Comparison of ENCODE assay signal across 31 cellular contexts in genomic region chr21:14683021-14683420, GRCh38.
DNase-seq lines count a peak whose midpoint lies in the region; FAIRE-seq and TF ChIP-seq lines count a peak whose summit lies in the region.
"Had no signal": no experiment of that assay in that cellular context is flagged by ENCODE, and none has a peak within 500 bp of the region (broad histone marks: within the 10 kb centered on the region; RNA-seq: fewer than 3 reads in every experiment).

No MANE protein-coding gene starts in this region.

- H3K4me2 ChIP-seq in BLaER1 = peak overlapping the region; percentile 11; the same call in 1 of the 2 replicates

- DNase-seq in GM12891 (ENCODE audit: insufficient read length, low spot score) (no peak), SKM-1 (lab: John Stamatoyannopoulos, UW; ENCODE audit: unreplicated experiment) (peak; percentile 25), lower leg skin (ENCODE audit: low spot score in 2 of 2) (no peak), middle frontal gyrus (ENCODE audit: extremely low spot score, low spot score) (no peak), tibial nerve (ENCODE audit: low spot score in 2 of 2) (no peak), RCC 7860 (ENCODE audit: low spot score) (no peak)
- DNase-seq: activated CD4-positive, alpha-beta T cell treated with anti-CD3 and anti-CD28 coated beads for 4 hours; activated CD8-positive, alpha-beta memory T cell treated with anti-CD3 and anti-CD28 coated beads, Interleukin-2, amount 10 ng/mL, durations not matched to agents 7 days and 5 days; activated naive CD4-positive, alpha-beta T cell treated with anti-CD3 and anti-CD28 coated beads, Interleukin-2, amount 50 U/mL, for 16 hours; activated T-cell treated with anti-CD3 and anti-CD28 coated beads, Interleukin-2, amount 50 U/mL, for 72 hours; aorta; CD8-positive, alpha-beta memory T cell; cortex of kidney; DMS153; Karpas-422; left ventricle myocardium inferior; natural killer cell; NCI-H1105 treated with DMSO at 0.1 percent for 48 hours; NCI-H2081; NCI-H774; SHP77; stimulated activated naive CD4-positive, alpha-beta T cell treated with Interleukin-2 at 50 U/mL for 16 hours; T-helper 1 cell had no signal

- H3K36me3 ChIP-seq in BLaER1 (no peaks in the 10 kb centered on the region), tibial nerve (no peaks in the 10 kb centered on the region)
- H3K36me3 ChIP-seq: cardiac muscle cell, left ventricle myocardium inferior, thoracic aorta had no signal

- H4K20me1 ChIP-seq in BLaER1 = no peaks in the 10 kb centered on the region

- FAIRE-seq in GM12891 (lab: Jason Lieb, UNC) (peak; percentile 31), endometrium (lab: Jason Lieb, UNC) (peak; percentile 45), RCC 7860 (lab: Jason Lieb, UNC) (no peak)
- FAIRE-seq: G401.6, H1, HTR-8/SVneo, islet of Langerhans had no signal

- no peak for TF ChIP-seq POLR2A in GM12891 (IDR thresholded peaks at IDR 0.05; ENCODE audit: low read depth, low read length)
- TF ChIP-seq POLR2A in lower leg skin (IDR thresholded peaks at IDR 0.05) = no peak
- TF ChIP-seq POLR2A in tibial nerve (IDR thresholded peaks at IDR 0.05) = no peak

- H3K9me3 ChIP-seq in BLaER1 = 0 out of 2 replicates have a peak, but pooled peaks cover 8% of the 10 kb centered on the region
- H3K9me3 ChIP-seq in tibial nerve = no peaks in the 10 kb centered on the region
- H3K9me3 ChIP-seq: left ventricle myocardium inferior, thoracic aorta had no signal

- H3K27ac ChIP-seq in BLaER1 = no peak overlapping the region; the same call in 1 of the 2 replicates
- H3K27ac ChIP-seq in tibial nerve = no peak overlapping the region
- H3K27ac ChIP-seq: cardiac muscle cell, left ventricle myocardium inferior, thoracic aorta had no signal

- H3K4me1 ChIP-seq in BLaER1 (peaks cover 9% of the 10 kb centered on the region), tibial nerve (no peaks in the 10 kb centered on the region)
- H3K4me1 ChIP-seq: left ventricle myocardium inferior had no signal

- H3K27me3 ChIP-seq in BLaER1 (no peaks in the 10 kb centered on the region), tibial nerve (no peaks in the 10 kb centered on the region)
- H3K27me3 ChIP-seq: cardiac muscle cell had no signal

- TF ChIP-seq CTCF in lower leg skin (IDR thresholded peaks at IDR 0.05) (no peak), tibial nerve (IDR thresholded peaks at IDR 0.05) (no peak)

- no peak for TF ChIP-seq EP300 in tibial nerve (IDR thresholded peaks at IDR 0.05)

- intact Hi-C loops in lower leg skin (cut with DNase I; ENCODE audit: low total_unique reads) = no loop called here

- no peak overlapping the region for H3K9ac ChIP-seq in BLaER1

- H3K4me3 ChIP-seq in BLaER1 = no peak overlapping the region
- no peak overlapping the region for H3K4me3 ChIP-seq in lower leg skin (ENCODE audit: low read depth, poor library complexity, severe bottlenecking)
- no peak overlapping the region for H3K4me3 ChIP-seq in tibial nerve
- H3K4me3 ChIP-seq: cardiac muscle cell, left ventricle myocardium inferior, thoracic aorta had no signal

TF ChIP-seq in GM12891, 5 proteins besides CTCF, POLR2A, EP300 and RAD21:
- TF ChIP-seq PAX5 (IDR thresholded peaks at IDR 0.05; ENCODE audit: insufficient read depth, low read length, severe bottlenecking) (no peak), POU2F2 (IDR thresholded peaks at IDR 0.05; ENCODE audit: low read depth, low read length) (no peak), SPI1 (IDR thresholded peaks at IDR 0.05; ENCODE audit: low read depth, low read length) (peak; percentile 46)
